13 cellular contexts compared by ENCODE assay signal in the genomic region with DNA sequence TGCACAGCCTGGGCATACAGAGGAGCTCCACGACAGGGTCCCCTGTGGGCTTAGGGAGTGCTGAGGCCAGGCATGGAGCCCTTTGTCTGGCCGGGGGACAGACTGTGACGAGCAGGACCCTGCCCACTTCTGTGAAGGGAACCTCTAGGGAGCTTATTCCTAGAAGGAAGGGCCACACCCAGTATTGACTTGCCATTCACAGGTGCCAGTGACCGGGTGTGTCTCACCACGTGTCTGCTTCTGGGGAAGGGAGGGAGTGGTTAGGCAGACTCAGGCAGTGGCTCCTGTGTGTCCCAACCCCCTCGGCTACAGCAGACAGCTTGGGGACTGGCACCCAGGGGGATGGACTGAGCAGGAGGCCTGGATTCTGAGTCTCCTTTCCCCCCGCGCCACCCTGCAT. TPM values are rescaled to one million over a fixed set of nuclear protein-coding genes. Genes with fewer than 3 reads are reported as not detected.
DNase-seq lines count a peak whose midpoint lies in the region; ATAC-seq, FAIRE-seq and TF ChIP-seq lines count a peak whose summit lies in the region.
"Had no signal": no experiment of that assay in that cellular context is flagged by ENCODE, and none has a peak within 500 bp of the region (broad histone marks: within the 10 kb centered on the region; RNA-seq: fewer than 3 reads in every experiment).

No MANE protein-coding gene starts in this region.

- peak; percentile 53 for ATAC-seq in K562

- BruUV-seq in K562 (replicated peaks; lab: Mats Ljungman, UMichigan) = no TSS peak

- TF ChIP-seq POLR2A in K562 (conservative IDR thresholded peaks at IDR 0.05) = no peak

- H3K27me3 Mint-ChIP-seq in activated CD4-positive, alpha-beta memory T cell treated with anti-CD3 and anti-CD28 coated beads, Interleukin-2, amount 10 ng/mL, durations not matched to agents 7 days and 5 days = no peaks in the 10 kb centered on the region
- H3K27me3 Mint-ChIP-seq in activated CD4-positive, alpha-beta memory T cell treated with anti-CD3 and anti-CD28 coated beads for 36 hours = no peaks in the 10 kb centered on the region

- no peaks in the 10 kb centered on the region for H4K20me1 ChIP-seq in K562 (replicated peaks; ENCODE audit: control insufficient read depth, insufficient read depth, low read length)

- H3K9me3 Mint-ChIP-seq in activated CD4-positive, alpha-beta memory T cell treated with anti-CD3 and anti-CD28 coated beads, Interleukin-2, amount 10 ng/mL, durations not matched to agents 7 days and 5 days = no peaks in the 10 kb centered on the region
- H3K9me3 Mint-ChIP-seq in activated CD4-positive, alpha-beta memory T cell treated with anti-CD3 and anti-CD28 coated beads for 36 hours = no peaks in the 10 kb centered on the region

- DNase-seq in activated CD4-positive, alpha-beta memory T cell treated with anti-CD3 and anti-CD28 coated beads, Interleukin-2, amount 10 ng/mL, durations not matched to agents 7 days and 5 days = peak; percentile 58
- no peak for DNase-seq in activated CD4-positive, alpha-beta memory T cell treated with anti-CD3 and anti-CD28 coated beads for 36 hours
- peak; percentile 72 for DNase-seq in NCI-H2171 (lab: John Stamatoyannopoulos, UW)
- peak; percentile 70 to 87 (median 84) for DNase-seq in K562 (ENCODE audit: extremely low read depth in 1 of 4, low spot score in 3 of 4)
- DNase-seq in renal cortical epithelial cell (ENCODE audit: low read depth) = peak; percentile 11
- DNase-seq in nucleus accumbens (lab: John Stamatoyannopoulos, UW) = no peak
- DNase-seq in AG20443 (ENCODE audit: low spot score) = no peak
- DNase-seq in NCI-H2029 (lab: John Stamatoyannopoulos, UW) = no peak
- DNase-seq: activated CD8-positive, alpha-beta memory T cell treated with anti-CD3 and anti-CD28 coated beads for 24 hours; amygdala; midbrain; substantia nigra had no signal

- H3K4me3 Mint-ChIP-seq in activated CD4-positive, alpha-beta memory T cell treated with anti-CD3 and anti-CD28 coated beads, Interleukin-2, amount 10 ng/mL, durations not matched to agents 7 days and 5 days = peak overlapping the region; percentile 29
- H3K4me3 Mint-ChIP-seq in activated CD4-positive, alpha-beta memory T cell treated with anti-CD3 and anti-CD28 coated beads for 36 hours = no peak overlapping the region

- no peak overlapping the region for H3K4me3 ChIP-seq in K562

- peak; percentile 60 for FAIRE-seq in K562 (lab: Jason Lieb, UNC)
- FAIRE-seq: endometrium had no signal

- H3K9ac ChIP-seq in K562 (ENCODE audit: insufficient read depth in 1 of 2, low read depth in 2 of 2, low read length in 2 of 2) = peak overlapping the region; percentile 15 to 82; a peak in 3 of 4 replicates

- no peak for TF ChIP-seq EP300 in K562 (IDR thresholded peaks at IDR 0.05; ENCODE audit: low read length)

- no peaks in the 10 kb centered on the region for H3K79me2 ChIP-seq in K562 (ENCODE audit: control insufficient read depth, insufficient read depth, low read length)

- H3K9me1 ChIP-seq in K562 (ENCODE audit: control insufficient read depth, insufficient read depth, low read length) = no peaks in the 10 kb centered on the region

- peaks cover 77% of the 10 kb centered on the region for H3K4me1 Mint-ChIP-seq in activated CD4-positive, alpha-beta memory T cell treated with anti-CD3 and anti-CD28 coated beads, Interleukin-2, amount 10 ng/mL, durations not matched to agents 7 days and 5 days
- peaks cover 21% of the 10 kb centered on the region for H3K4me1 Mint-ChIP-seq in activated CD4-positive, alpha-beta memory T cell treated with anti-CD3 and anti-CD28 coated beads for 36 hours (ENCODE audit: low read depth)

- CTCF ChIA-PET in activated CD4-positive, alpha-beta memory T cell treated with anti-CD3 and anti-CD28 coated beads, Interleukin-2, amount 10 ng/mL, durations not matched to agents 7 days and 5 days (lab: Charles Lee) = interaction anchor here (0.6 to 1.4 kb wide), 4 partner anchors 26 to 260 kb away, joined by 3 to 5 read pairs (median 4); no protein-coding TSS in a partner anchor
- CTCF ChIA-PET in activated CD4-positive, alpha-beta memory T cell treated with anti-CD3 and anti-CD28 coated beads for 36 hours (lab: Charles Lee) = no interaction called here
- CTCF ChIA-PET in K562 (lab: Yijun Ruan, JAX; ENCODE audit: low intra/inter-chr PET ratio) = no interaction called here

- no peak for TF ChIP-seq RAD21 in K562 (CRISPR knock-in tag; conservative IDR thresholded peaks at IDR 0.05 in 1 of 2, IDR thresholded peaks at IDR 0.05 in 1 of 2)

- H3K4me1 ChIP-seq in K562 (replicated peaks in 1 of 2; ENCODE audit: control insufficient read depth in 2 of 2, insufficient read depth in 2 of 2, low read length in 2 of 2) = peaks cover 43 to 54% of the 10 kb centered on the region in 2 experiments

- H3K27me3 ChIP-seq in K562 (ENCODE audit: control insufficient read depth in 2 of 2, insufficient read depth in 2 of 2, low read length in 2 of 2) = no peaks in the 10 kb centered on the region

- POLR2A ChIA-PET in activated CD4-positive, alpha-beta memory T cell treated with anti-CD3 and anti-CD28 coated beads, Interleukin-2, amount 10 ng/mL, durations not matched to agents 7 days and 5 days (lab: Charles Lee) = interaction anchor here (0.6 to 2.1 kb wide), 9 partner anchors 8 to 156 kb away, joined by 3 to 7 read pairs (median 3); a partner anchor contains a TSS
- POLR2A ChIA-PET in activated CD4-positive, alpha-beta memory T cell treated with anti-CD3 and anti-CD28 coated beads for 36 hours (lab: Charles Lee) = interaction anchor here (0.8 kb wide), 1 partner anchor 147 kb away, joined by 3 read pairs; no protein-coding TSS in a partner anchor
- POLR2A ChIA-PET in K562 (lab: Yijun Ruan, JAX) = interaction anchor here (0.6 to 1.5 kb wide), 4 partner anchors 11 to 183 kb away, joined by 3 to 10 read pairs (median 3); no protein-coding TSS in a partner anchor

- TF ChIP-seq CTCF in K562 (IDR thresholded peaks at IDR 0.05 in 2 of 3, conservative IDR thresholded peaks at IDR 0.05 in 1 of 3; ENCODE audit: insufficient read depth in 2 of 3, low read depth in 1 of 3, low read length in 3 of 3) = no peak

- H3K36me3 Mint-ChIP-seq in activated CD4-positive, alpha-beta memory T cell treated with anti-CD3 and anti-CD28 coated beads, Interleukin-2, amount 10 ng/mL, durations not matched to agents 7 days and 5 days (ENCODE audit: low read depth) = peaks cover 5% of the 10 kb centered on the region
- H3K36me3 Mint-ChIP-seq in activated CD4-positive, alpha-beta memory T cell treated with anti-CD3 and anti-CD28 coated beads for 36 hours = no peaks in the 10 kb centered on the region

- no peaks in the 10 kb centered on the region for H3K9me3 ChIP-seq in K562 (replicated peaks; ENCODE audit: control insufficient read depth, insufficient read depth, low read depth, low read length)

- H2AFZ ChIP-seq in K562 (ENCODE audit: low read depth, low read length) = peak overlapping the region; percentile 51

- intact Hi-C loops in activated CD4-positive, alpha-beta memory T cell treated with anti-CD3 and anti-CD28 coated beads for 36 hours (cut with micrococcal nuclease) = no loop called here
- intact Hi-C loops in K562 (cut with micrococcal nuclease) = no loop called here

- peak overlapping the region; percentile 72 for H3K27ac Mint-ChIP-seq in activated CD4-positive, alpha-beta memory T cell treated with anti-CD3 and anti-CD28 coated beads, Interleukin-2, amount 10 ng/mL, durations not matched to agents 7 days and 5 days
- no peak overlapping the region for H3K27ac Mint-ChIP-seq in activated CD4-positive, alpha-beta memory T cell treated with anti-CD3 and anti-CD28 coated beads for 36 hours

- peak overlapping the region; percentile 56 for H3K4me2 ChIP-seq in K562 (ENCODE audit: insufficient read depth, low read length)

- in situ Hi-C loops in K562 (cut with MboI) = no loop called here

- 23% methylated on average over 8 of the region's 8 CpGs for WGBS in K562 (ENCODE audit: insufficient coverage, low coverage, missing lambda C conversion rate)

- no peaks in the 10 kb centered on the region for H3K36me3 ChIP-seq in K562 (ENCODE audit: control insufficient read depth, insufficient read depth, low read length)

- no peak overlapping the region for H3K27ac ChIP-seq in K562 (ENCODE audit: extremely low read depth, low read depth, low read length)

TF ChIP-seq in K562, 482 proteins besides CTCF, POLR2A, EP300 and RAD21 (continues in another document):
- TF ChIP-seq, protein P1, sequence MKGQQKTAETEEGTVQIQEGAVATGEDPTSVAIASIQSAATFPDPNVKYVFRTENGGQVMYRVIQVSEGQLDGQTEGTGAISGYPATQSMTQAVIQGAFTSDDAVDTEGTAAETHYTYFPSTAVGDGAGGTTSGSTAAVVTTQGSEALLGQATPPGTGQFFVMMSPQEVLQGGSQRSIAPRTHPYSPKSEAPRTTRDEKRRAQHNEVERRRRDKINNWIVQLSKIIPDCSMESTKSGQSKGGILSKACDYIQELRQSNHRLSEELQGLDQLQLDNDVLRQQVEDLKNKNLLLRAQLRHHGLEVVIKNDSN (CRISPR knock-in tag; IDR thresholded peaks at IDR 0.05) = peak; percentile 55; the same call in 1 of the 2 replicates
- TF ChIP-seq, protein P2, sequence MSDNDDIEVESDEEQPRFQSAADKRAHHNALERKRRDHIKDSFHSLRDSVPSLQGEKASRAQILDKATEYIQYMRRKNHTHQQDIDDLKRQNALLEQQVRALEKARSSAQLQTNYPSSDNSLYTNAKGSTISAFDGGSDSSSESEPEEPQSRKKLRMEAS (CRISPR knock-in tag; IDR thresholded peaks at IDR 0.05) = peak; percentile 73

RNA-seq across cellular contexts. Expression of a gene that starts 57.2 kb away (rescaled TPM):
- total RNA-seq in activated CD4-positive, alpha-beta memory T cell treated with anti-CD3 and anti-CD28 coated beads, Interleukin-2, amount 10 ng/mL, durations not matched to agents 7 days and 5 days = 100 to 1,000 TPM; 136 to 142 TPM
- total RNA-seq in activated CD4-positive, alpha-beta memory T cell treated with anti-CD3 and anti-CD28 coated beads for 36 hours = 100 to 1,000 TPM; 146 to 152 TPM
- 6.9 and 32.4 TPM in 2 replicates for total RNA-seq in K562 (2011; cell fraction: chromatin; rRNA removed; ENCODE audit: low replicate concordance)
- total RNA-seq in K562 (2011; cell fraction: nucleolus; rRNA removed) = 49.0 and 69.4 TPM in 2 replicates
- total RNA-seq in K562 (2011; cell fraction: nucleoplasm; rRNA removed) = 25.5 and 31.5 TPM in 2 replicates
- 2.9 and 3.3 TPM in 2 replicates for total RNA-seq in K562 (2014; rRNA removed)
- total RNA-seq in K562 (2014; rRNA removed; fragmentation: Illumina TruSeq; extraction: Trizol) = 0.29 and 0.44 TPM in 2 replicates
- 1.8 and 2.3 TPM in 2 replicates for total RNA-seq in K562 (2015; rRNA removed; fragmentation: Illumina TruSeq; extraction: Trizol)
- 7.1 and 7.5 TPM in 2 replicates for total RNA-seq in K562 (2021)
- polyA plus RNA-seq in K562 (2011; rRNA removed) = 3.8 and 6.4 TPM in 2 replicates
- polyA plus RNA-seq in K562 (2011; cell fraction: cytosol; rRNA removed) = 11.2 and 23.7 TPM in 2 replicates
- 30.0 and 38.3 TPM in 2 replicates for polyA plus RNA-seq in K562 (2011; cell fraction: nucleus; rRNA removed)
- polyA plus RNA-seq in K562 (2012) = 8.5 and 19.6 TPM in 2 replicates
- 1.1 and 1.4 TPM in 2 replicates for polyA plus RNA-seq in K562 (2014; fragmentation: Illumina TruSeq; extraction: Trizol)
- under 1 TPM; 0.04 to 0.10 TPM for polyA plus RNA-seq in K562 (2014; fragmentation: Nextera tagmentation; extraction: Ambion mirVana)
- 6.2 and 7.2 TPM in 2 replicates for polyA plus RNA-seq in K562 (2014; rRNA removed)
- polyA minus RNA-seq in K562 (2011; rRNA and poly(A)+ RNA removed) = 1.2 and 1.6 TPM in 2 replicates
- polyA minus RNA-seq in K562 (2011; cell fraction: cytosol; rRNA and poly(A)+ RNA removed) = 6.1 and 17.1 TPM in 2 replicates
- polyA minus RNA-seq in K562 (2011; cell fraction: nucleus; rRNA and poly(A)+ RNA removed) = 33.7 and 41.5 TPM in 2 replicates
- 1.0 and 4.2 TPM in 2 replicates for total RNA-seq in renal cortical epithelial cell

Comparison
In these comparisons a context has a peak if more than half of its experiments do, and no peak if none do; other contexts are left out.
1. DNase-seq: peak in activated CD4-positive, alpha-beta memory T cell treated with anti-CD3 and anti-CD28 coated beads, Interleukin-2, amount 10 ng/mL, durations not matched to agents 7 days and 5 days (single experiment), NCI-H2171 (single experiment), K562 (4 of 4) and renal cortical epithelial cell (single experiment); none in activated CD4-positive, alpha-beta memory T cell treated with anti-CD3 and anti-CD28 coated beads for 36 hours (single experiment), nucleus accumbens (0 of 56), AG20443 (single experiment) and NCI-H2029 (single experiment).